Comparison of ENCODE assay signal across 19 cellular contexts in the genomic region with DNA sequence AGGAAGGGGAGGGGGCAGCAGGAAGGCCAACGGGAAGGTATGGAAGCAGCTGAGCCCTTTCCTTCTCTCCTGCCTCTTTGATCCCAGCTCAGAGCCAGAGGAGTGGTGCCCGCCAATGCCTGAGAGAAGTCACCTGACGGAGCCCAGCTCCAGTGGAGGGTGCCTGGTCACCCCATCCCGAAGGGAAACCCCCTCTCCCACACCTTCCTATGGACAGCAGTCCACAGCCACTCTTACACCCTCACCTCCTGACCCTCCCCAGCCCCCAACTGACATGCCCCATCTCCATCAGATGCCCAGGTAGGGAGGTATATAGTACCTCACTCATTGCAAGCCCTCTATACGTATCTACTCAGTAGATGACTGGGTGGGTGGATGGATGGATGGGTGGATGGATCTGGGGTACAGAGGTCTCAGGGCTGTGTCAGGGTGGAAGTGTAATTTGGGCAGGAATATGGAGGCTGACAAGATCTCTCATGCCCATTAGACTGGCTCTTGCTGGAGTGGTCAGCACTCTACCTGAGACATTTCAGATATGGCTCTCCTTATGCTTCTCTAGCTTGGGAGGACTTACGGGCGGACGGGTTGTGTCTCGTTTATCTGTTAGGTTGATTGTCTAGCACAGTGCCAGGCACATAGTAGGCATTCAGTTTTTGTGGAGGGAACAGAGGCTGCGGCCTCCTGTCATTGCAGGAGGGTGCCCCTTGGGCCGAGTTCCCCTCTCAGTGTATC. TPM values are rescaled to one million over a fixed set of nuclear protein-coding genes. Genes with fewer than 3 reads are reported as not detected.
"Had no signal": no experiment of that assay in that cellular context is flagged by ENCODE, and none has a peak within 500 bp of the region (broad histone marks: within the 10 kb centered on the region; RNA-seq: fewer than 3 reads in every experiment).

No MANE protein-coding gene starts in this region.

- FAIRE-seq: endometrium, small intestine had no signal

- H3K9me3 ChIP-seq: esophagus squamous epithelium, right atrium auricular region, tibial artery, vagina had no signal

- H3K27ac ChIP-seq: brain microvascular endothelial cell, esophagus squamous epithelium, right atrium auricular region, tibial artery, vagina had no signal

- H3K36me3 Mint-ChIP-seq: stimulated activated memory B cell treated with anti-CD40 and anti-IgM and Interleukin-4, amounts not matched to agents 10 μg/mL and 1 μg/mL and 100 μg/mL, for 72 hours had no signal

- H3K4me3 ChIP-seq: esophagus squamous epithelium, right atrium auricular region, tibial artery, vagina had no signal

- DNase-seq: activated CD4-positive, alpha-beta T cell treated with anti-CD3 and anti-CD28 coated beads, Interleukin-2, amount 50 U/mL, for 1 hour; activated CD4-positive, CD25-positive, alpha-beta regulatory T cell; activated naive CD4-positive, alpha-beta T cell treated with anti-CD3 and anti-CD28 coated beads, Interleukin-2, amount 50 U/mL, for 16 hours; amygdala; brain microvascular endothelial cell; esophagus squamous epithelium; foreskin fibroblast; glutamatergic neuron; left colon; small intestine had no signal

- H3K27me3 ChIP-seq: brain microvascular endothelial cell, vagina had no signal

- H3K27ac Mint-ChIP-seq: activated T-helper 2 cell treated with anti-CD3 and anti-CD28 coated beads, Interferon-gamma antibody, Interleukin-2, Interleukin-4, amounts not matched to agents 10 μg/mL and 5 μg/mL and 100 μg/mL, durations not matched to agents 14 hours and 24 hours and 36 hours; memory B cell; stimulated activated memory B cell treated with anti-CD40 and anti-IgM and Interleukin-4, amounts not matched to agents 10 μg/mL and 1 μg/mL and 100 μg/mL, for 72 hours had no signal

- H3K9me3 Mint-ChIP-seq: activated T-helper 2 cell treated with anti-CD3 and anti-CD28 coated beads, Interferon-gamma antibody, Interleukin-2, Interleukin-4, amounts not matched to agents 10 μg/mL and 5 μg/mL and 100 μg/mL, durations not matched to agents 14 hours and 24 hours and 36 hours; memory B cell; stimulated activated memory B cell treated with anti-CD40 and anti-IgM and Interleukin-4, amounts not matched to agents 10 μg/mL and 1 μg/mL and 100 μg/mL, for 72 hours had no signal

- ATAC-seq: left colon; stimulated activated memory B cell treated with anti-CD40 and anti-IgM and Interleukin-4, amounts not matched to agents 10 μg/mL and 1 μg/mL and 100 μg/mL, for 72 hours had no signal

- H3K36me3 ChIP-seq: brain microvascular endothelial cell, esophagus squamous epithelium, right atrium auricular region, tibial artery, vagina had no signal

RNA-seq across cellular contexts. Expression of a gene that starts 19.0 kb away (rescaled TPM):
- total RNA-seq: activated T-helper 2 cell treated with anti-CD3 and anti-CD28 coated beads, Interferon-gamma antibody, Interleukin-2, Interleukin-4, amounts not matched to agents 10 μg/mL and 5 μg/mL and 100 μg/mL, durations not matched to agents 14 hours and 24 hours and 36 hours; chondrocyte had no signal

RNA-seq across cellular contexts. Expression of a gene that starts 40.4 kb away (rescaled TPM):
- total RNA-seq: activated T-helper 2 cell treated with anti-CD3 and anti-CD28 coated beads, Interferon-gamma antibody, Interleukin-2, Interleukin-4, amounts not matched to agents 10 μg/mL and 5 μg/mL and 100 μg/mL, durations not matched to agents 14 hours and 24 hours and 36 hours; chondrocyte; esophagus squamous epithelium; left colon; right atrium auricular region; T-helper 2 cell treated with Interferon-gamma antibody and Interleukin-4, amounts not matched to agents 100 ng/mL and 5 ng/mL, for 36 hours; vagina had no signal

RNA-seq across cellular contexts. Expression of a gene that starts 57.2 kb away (rescaled TPM):
- total RNA-seq: activated T-helper 2 cell treated with anti-CD3 and anti-CD28 coated beads, Interferon-gamma antibody, Interleukin-2, Interleukin-4, amounts not matched to agents 10 μg/mL and 5 μg/mL and 100 μg/mL, durations not matched to agents 14 hours and 24 hours and 36 hours; chondrocyte; esophagus squamous epithelium; T-helper 2 cell treated with Interferon-gamma antibody and Interleukin-4, amounts not matched to agents 100 ng/mL and 5 ng/mL, for 36 hours had no signal
